10 cellular contexts compared by ENCODE assay signal in genomic region chr2:23669413-23670244, GRCh38.
DNase-seq lines count a peak whose midpoint lies in the region; ATAC-seq and TF ChIP-seq lines count a peak whose summit lies in the region.
"Had no signal": no experiment of that assay in that cellular context is flagged by ENCODE, and none has a peak within 500 bp of the region (broad histone marks: within the 10 kb centered on the region; RNA-seq: fewer than 3 reads in every experiment).

No MANE protein-coding gene starts in this region.

- no peak for TF ChIP-seq CTCF in ascending aorta (IDR thresholded peaks at IDR 0.05)
- TF ChIP-seq CTCF in heart right ventricle (IDR thresholded peaks at IDR 0.05), result no peak

- H3K36me3 ChIP-seq in ascending aorta (no peaks in the 10 kb centered on the region), heart right ventricle (no peaks in the 10 kb centered on the region)

- H3K4me3 ChIP-seq in ascending aorta (peak overlapping the region in 1 of 2 donors; percentile 4), heart right ventricle (no peak overlapping the region)

- intact Hi-C loops in ascending aorta (cut with DNase I), result no loop called here
- intact Hi-C loops in heart right ventricle (cut with DNase I), result no loop called here

- ATAC-seq in heart right ventricle (peak; percentile 89 to 95 (median 92)), HG02973 (IDR thresholded peaks at IDR 0.05; ENCODE audit: unreplicated experiment) (no peak)
- ATAC-seq: CD8-positive, alpha-beta T cell had no signal

- H3K9me3 ChIP-seq in ascending aorta (no peaks in the 10 kb centered on the region), heart right ventricle (no peaks in the 10 kb centered on the region)

- no peaks in the 10 kb centered on the region for H3K27me3 ChIP-seq in ascending aorta
- H3K27me3 ChIP-seq in heart right ventricle, result no peaks in the 10 kb centered on the region

- DNase-seq in Daoy (ENCODE audit: low read depth), result peak; percentile 41
- peak; percentile 41 to 78 for DNase-seq in ascending aorta (ENCODE audit: low spot score in 2 of 2)
- DNase-seq in heart right ventricle, result peak; percentile 81 to 84
- peak; percentile 18 for DNase-seq in putamen (ENCODE audit: low spot score)
- no peak for DNase-seq in activated CD4-positive, alpha-beta T cell treated with anti-CD3 and anti-CD28 coated beads for 4 hours
- no peak for DNase-seq in AG08395 (ENCODE audit: low spot score)
- DNase-seq in LoVo (ENCODE audit: low spot score), result no peak
- DNase-seq: activated CD4-positive, alpha-beta T cell treated with anti-CD3 and anti-CD28 coated beads, Interleukin-2, amount 50 U/mL, for 48 hours; CD8-positive, alpha-beta T cell had no signal

- H3K27ac ChIP-seq in ascending aorta (peak overlapping the region; percentile 7 to 37), heart right ventricle (peak overlapping the region in 8 of 10 donors; percentile 6 to 58 (median 42))

- 55 to 56% methylated on average over 22 of the region's 22 CpGs for WGBS in heart right ventricle, 2 donors

- H3K4me1 ChIP-seq in ascending aorta, result peaks cover 0 to 15% of the 10 kb centered on the region in 2 donors
- peaks cover 4 to 19% (median 15%) of the 10 kb centered on the region in 9 donors for H3K4me1 ChIP-seq in heart right ventricle

Comparison
In these comparisons a context has a peak if more than half of its experiments do, and no peak if none do; other contexts are left out.
1. DNase-seq: peak in Daoy (single experiment), ascending aorta (2 of 2), heart right ventricle (2 of 2) and putamen (single experiment); none in activated CD4-positive, alpha-beta T cell treated with anti-CD3 and anti-CD28 coated beads for 4 hours (0 of 2), AG08395 (single experiment) and LoVo (single experiment).